Comparison of ENCODE assay signal across 17 cellular contexts in the genomic region with DNA sequence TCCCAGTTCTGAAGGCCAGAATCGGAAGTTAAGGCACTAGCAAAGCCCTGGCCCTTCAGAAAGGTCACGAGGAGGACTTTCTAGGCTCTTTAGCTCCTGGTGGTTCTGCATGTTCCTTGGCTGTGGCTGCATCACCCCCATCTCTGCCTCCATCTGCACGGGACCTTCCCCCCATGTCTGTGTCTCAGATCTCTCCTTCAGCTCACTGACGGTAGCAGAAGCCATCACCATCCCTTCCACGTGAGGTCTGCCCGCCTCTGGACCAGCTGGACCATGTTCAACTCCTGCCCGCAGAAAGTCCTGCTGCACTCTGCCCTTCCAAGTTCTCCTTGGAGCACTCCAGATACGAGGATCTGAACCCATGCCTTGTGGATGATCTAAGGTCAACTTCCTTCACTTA.
"Had no signal": no experiment of that assay in that cellular context is flagged by ENCODE, and none has a peak within 500 bp of the region (broad histone marks: within the 10 kb centered on the region; RNA-seq: fewer than 3 reads in every experiment).

No MANE protein-coding gene starts in this region.

- DNase-seq: effector memory CD8-positive, alpha-beta T cell; foreskin melanocyte; hippocampal formation; kidney glomerular epithelial cell; mesendoderm; naive thymus-derived CD4-positive, alpha-beta T cell; nephron progenitor cell; stimulated activated CD4-positive, alpha-beta T cell treated with anti-CD3 and anti-CD28 coated beads, Interleukin-4, amount 100 ng/mL, for 1 hour; stimulated activated CD8-positive, alpha-beta memory T cell treated with anti-CD3 and anti-CD28 coated beads, Interleukin-4, amount 100 ng/mL, for 48 hours; transverse colon had no signal

- H3K27me3 ChIP-seq: transverse colon had no signal

- H3K9me3 Mint-ChIP-seq: nephron progenitor cell; stimulated activated naive CD8-positive, alpha-beta T cell treated with anti-CD3 and anti-CD28 coated beads, Interleukin-15, Interleukin-2, amounts not matched to agents 100 ng/mL and 50 ng/mL, for 24 hours had no signal

- H3K4me3 Mint-ChIP-seq: central memory CD8-positive, alpha-beta T cell; effector memory CD8-positive, alpha-beta T cell; naive thymus-derived CD4-positive, alpha-beta T cell; nephron progenitor cell; stimulated activated effector memory CD8-positive, alpha-beta T cell treated with anti-CD3 and anti-CD28 coated beads, Interleukin-12 subunit alpha, Interleukin-12 subunit beta, amount 100 ng/mL, for 72 hours; stimulated activated naive CD8-positive, alpha-beta T cell treated with anti-CD3 and anti-CD28 coated beads, Interleukin-15, Interleukin-2, amounts not matched to agents 100 ng/mL and 50 ng/mL, for 24 hours had no signal

- H3K27me3 Mint-ChIP-seq: central memory CD8-positive, alpha-beta T cell; effector memory CD8-positive, alpha-beta T cell; stimulated activated naive CD8-positive, alpha-beta T cell treated with anti-CD3 and anti-CD28 coated beads, Interleukin-15, Interleukin-2, amounts not matched to agents 100 ng/mL and 50 ng/mL, for 24 hours had no signal

- H3K4me1 ChIP-seq: transverse colon had no signal

- ATAC-seq: effector memory CD8-positive, alpha-beta T cell; naive thymus-derived CD4-positive, alpha-beta T cell; stimulated activated effector memory CD8-positive, alpha-beta T cell treated with anti-CD3 and anti-CD28 coated beads, Interleukin-12 subunit alpha, Interleukin-12 subunit beta, amount 100 ng/mL, for 72 hours had no signal

- H3K4me3 ChIP-seq: smooth muscle cell, thoracic aorta, transverse colon had no signal

- FAIRE-seq: endothelial cell of umbilical vein, urothelium cell line had no signal

- H3K27ac ChIP-seq: thoracic aorta, transverse colon had no signal

- H3K36me3 ChIP-seq: thoracic aorta, transverse colon had no signal

- H3K27ac Mint-ChIP-seq: effector memory CD8-positive, alpha-beta T cell; naive thymus-derived CD4-positive, alpha-beta T cell; nephron progenitor cell; stimulated activated effector memory CD8-positive, alpha-beta T cell treated with anti-CD3 and anti-CD28 coated beads, Interleukin-12 subunit alpha, Interleukin-12 subunit beta, amount 100 ng/mL, for 72 hours; stimulated activated naive CD8-positive, alpha-beta T cell treated with anti-CD3 and anti-CD28 coated beads, Interleukin-15, Interleukin-2, amounts not matched to agents 100 ng/mL and 50 ng/mL, for 24 hours had no signal

- H3K36me3 Mint-ChIP-seq: naive thymus-derived CD4-positive, alpha-beta T cell; stimulated activated effector memory CD8-positive, alpha-beta T cell treated with anti-CD3 and anti-CD28 coated beads, Interleukin-12 subunit alpha, Interleukin-12 subunit beta, amount 100 ng/mL, for 72 hours had no signal

- H3K9me3 ChIP-seq: thoracic aorta, transverse colon had no signal

- H3K4me1 Mint-ChIP-seq: central memory CD8-positive, alpha-beta T cell; naive thymus-derived CD4-positive, alpha-beta T cell; stimulated activated effector memory CD8-positive, alpha-beta T cell treated with anti-CD3 and anti-CD28 coated beads, Interleukin-12 subunit alpha, Interleukin-12 subunit beta, amount 100 ng/mL, for 72 hours had no signal
